Comparison of ENCODE assay signal across 22 cellular contexts in the genomic region with DNA sequence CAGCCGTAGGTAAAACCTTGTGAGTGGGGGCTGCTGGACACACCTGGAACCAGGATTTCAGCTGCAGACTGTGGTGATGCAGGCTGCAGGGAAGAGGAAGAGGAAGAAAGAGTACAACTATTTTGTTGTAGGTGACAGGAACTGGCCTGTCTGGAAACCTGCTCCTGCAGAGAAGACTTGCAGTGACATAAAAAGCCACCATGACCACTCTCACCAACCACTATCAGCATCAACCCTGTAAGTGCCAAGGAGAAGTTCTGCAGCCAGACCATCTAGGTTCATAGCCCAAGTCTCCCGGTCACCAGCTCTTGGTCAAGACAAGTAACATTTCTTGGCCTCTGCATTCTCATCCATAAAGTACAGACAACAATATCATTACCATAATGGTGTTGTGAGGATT.
DNase-seq lines count a peak whose midpoint lies in the region; ATAC-seq and TF ChIP-seq lines count a peak whose summit lies in the region.
"Had no signal": no experiment of that assay in that cellular context is flagged by ENCODE, and none has a peak within 500 bp of the region (broad histone marks: within the 10 kb centered on the region; RNA-seq: fewer than 3 reads in every experiment).

No MANE protein-coding gene starts in this region.

- H3K4me3 ChIP-seq in A673 (ENCODE audit: low read depth, low read length, poor library complexity, severe bottlenecking): no peak overlapping the region
- H3K4me3 ChIP-seq: heart left ventricle, left lung, mucosa of descending colon, skin epidermis, stomach had no signal

- H3K4me1 Mint-ChIP-seq in activated T-cell treated with anti-CD3 and anti-CD28 coated beads, Interleukin-2, amount 50 U/mL, for 72 hours (ENCODE audit: low read depth): peaks cover 79% of the 10 kb centered on the region
- H3K4me1 Mint-ChIP-seq in T-helper 2 cell treated with Interferon-gamma antibody and Interleukin-4, amounts not matched to agents 5 μg/mL and 100 μg/mL, for 36 hours (ENCODE audit: low read depth): peaks cover 47% of the 10 kb centered on the region
- peaks cover 69% of the 10 kb centered on the region for H3K4me1 Mint-ChIP-seq in endothelial cell (ENCODE audit: unreplicated experiment)

- TF ChIP-seq CTCF in endothelial cell (IDR thresholded peaks at IDR 0.05; ENCODE audit: unreplicated experiment) (no peak), A673 (conservative IDR thresholded peaks at IDR 0.05; ENCODE audit: low read depth, low read length) (no peak)

- no peaks in the 10 kb centered on the region for H3K27me3 ChIP-seq in A673 (replicated peaks; ENCODE audit: insufficient read depth, low read depth, low read length, poor library complexity)
- H3K27me3 ChIP-seq: heart left ventricle, left lung, stomach had no signal

- intact Hi-C loops in A673 (cut with micrococcal nuclease; ENCODE audit: unreplicated experiment): no loop called here

- H3K4me1 ChIP-seq in A673 (ENCODE audit: insufficient read depth, low read length, poor library complexity, severe bottlenecking): no peaks in the 10 kb centered on the region

- peak overlapping the region; percentile 25 to 29 for H3K4me3 Mint-ChIP-seq in activated T-cell treated with anti-CD3 and anti-CD28 coated beads, Interleukin-2, amount 50 U/mL, for 72 hours
- peak overlapping the region; percentile 30 for H3K4me3 Mint-ChIP-seq in T-helper 2 cell treated with Interferon-gamma antibody and Interleukin-4, amounts not matched to agents 5 μg/mL and 100 μg/mL, for 36 hours
- peak overlapping the region; percentile 52 for H3K4me3 Mint-ChIP-seq in endothelial cell (ENCODE audit: unreplicated experiment)
- H3K4me3 Mint-ChIP-seq: activated naive CD4-positive, alpha-beta T cell treated with anti-CD3 and anti-CD28 coated beads for 36 hours; brain; HFFc6 had no signal

- DNase-seq in activated T-cell treated with anti-CD3 and anti-CD28 coated beads, Interleukin-2, amount 50 U/mL, for 72 hours: no peak
- DNase-seq in activated T-cell treated with anti-CD3 and anti-CD28 coated beads for 4 hours (no peak), endothelial cell (ENCODE audit: low spot score) (no peak), substantia nigra (lab: John Stamatoyannopoulos, UW) (no peak), KG1 (lab: John Stamatoyannopoulos, UW) (no peak), A673 (ENCODE audit: low spot score) (no peak)
- no peak for DNase-seq in T-helper 2 cell treated with Interferon-gamma antibody and Interleukin-4, amounts not matched to agents 5 μg/mL and 100 μg/mL, for 36 hours (ENCODE audit: low spot score)
- DNase-seq: activated CD4-positive, alpha-beta T cell treated with anti-CD3 and anti-CD28 coated beads for 1 hour; activated naive CD4-positive, alpha-beta T cell treated with anti-CD3 and anti-CD28 coated beads for 36 hours; DMS 273 treated with DMSO at 0.1 percent for 48 hours; heart left ventricle; HFFc6; left lung; mucosa of descending colon; NCI-H1436; NCI-H524 treated with DMSO at 0.1 percent for 48 hours; stimulated activated CD4-positive, alpha-beta T cell treated with anti-CD3 and anti-CD28 coated beads, Interleukin-2, amount 100 ng/mL, for 24 hours; stomach had no signal

- CTCF ChIA-PET in A673 (lab: Charles Lee): no interaction called here

- H3K27ac Mint-ChIP-seq in activated T-cell treated with anti-CD3 and anti-CD28 coated beads, Interleukin-2, amount 50 U/mL, for 72 hours: peak overlapping the region; percentile 16
- H3K27ac Mint-ChIP-seq in T-helper 2 cell treated with Interferon-gamma antibody and Interleukin-4, amounts not matched to agents 5 μg/mL and 100 μg/mL, for 36 hours: peak overlapping the region; percentile 73
- no peak overlapping the region for H3K27ac Mint-ChIP-seq in endothelial cell (ENCODE audit: unreplicated experiment)
- H3K27ac Mint-ChIP-seq: activated naive CD4-positive, alpha-beta T cell treated with anti-CD3 and anti-CD28 coated beads for 36 hours; HFFc6 had no signal

- H3K36me3 Mint-ChIP-seq in activated T-cell treated with anti-CD3 and anti-CD28 coated beads, Interleukin-2, amount 50 U/mL, for 72 hours (ENCODE audit: insufficient read depth in 2 of 2): peaks cover 4 to 26% of the 10 kb centered on the region in 2 donors
- peaks cover 41% of the 10 kb centered on the region for H3K36me3 Mint-ChIP-seq in T-helper 2 cell treated with Interferon-gamma antibody and Interleukin-4, amounts not matched to agents 5 μg/mL and 100 μg/mL, for 36 hours (ENCODE audit: low read depth)
- peaks cover 70% of the 10 kb centered on the region for H3K36me3 Mint-ChIP-seq in endothelial cell (ENCODE audit: low read depth, unreplicated experiment)

- peaks cover 93% of the 10 kb centered on the region for H3K36me3 ChIP-seq in A673 (ENCODE audit: insufficient read depth, low read length, poor library complexity, severe bottlenecking)

- no peak for ATAC-seq in activated T-cell treated with anti-CD3 and anti-CD28 coated beads, Interleukin-2, amount 50 U/mL, for 72 hours (replicated peaks in 1 of 2)
- ATAC-seq in HG03442 (IDR thresholded peaks at IDR 0.05; ENCODE audit: unreplicated experiment): no peak
- ATAC-seq: heart left ventricle, left lung, mucosa of descending colon had no signal

- no TSS peak for BruUV-seq in A673 (replicated peaks; lab: Mats Ljungman, UMichigan)

- H3K9me3 ChIP-seq in A673 (ENCODE audit: low read depth, low read length, poor library complexity, severe bottlenecking): no peaks in the 10 kb centered on the region
- H3K9me3 ChIP-seq: heart left ventricle, left lung, mucosa of descending colon, stomach had no signal

- POLR2A ChIA-PET in A673 (lab: Charles Lee; ENCODE audit: low non-redundant PET): no interaction called here

- H3K27ac ChIP-seq in substantia nigra (ENCODE audit: low read depth, low read length, poor library complexity, severe bottlenecking) (peak overlapping the region; percentile 35), A673 (ENCODE audit: low read depth, low read length, poor library complexity, severe bottlenecking) (no peak overlapping the region)
- H3K27ac ChIP-seq: C4-2B, heart left ventricle, stomach had no signal

- no peaks in the 10 kb centered on the region for H3K9me3 Mint-ChIP-seq in activated T-cell treated with anti-CD3 and anti-CD28 coated beads, Interleukin-2, amount 50 U/mL, for 72 hours
- no peaks in the 10 kb centered on the region for H3K9me3 Mint-ChIP-seq in T-helper 2 cell treated with Interferon-gamma antibody and Interleukin-4, amounts not matched to agents 5 μg/mL and 100 μg/mL, for 36 hours
- no peaks in the 10 kb centered on the region for H3K9me3 Mint-ChIP-seq in endothelial cell (ENCODE audit: unreplicated experiment)
- H3K9me3 Mint-ChIP-seq: activated naive CD4-positive, alpha-beta T cell treated with anti-CD3 and anti-CD28 coated beads for 36 hours; brain; HFFc6 had no signal

- H3K27me3 Mint-ChIP-seq in activated T-cell treated with anti-CD3 and anti-CD28 coated beads, Interleukin-2, amount 50 U/mL, for 72 hours (ENCODE audit: low read depth): no peaks in the 10 kb centered on the region
- no peaks in the 10 kb centered on the region for H3K27me3 Mint-ChIP-seq in T-helper 2 cell treated with Interferon-gamma antibody and Interleukin-4, amounts not matched to agents 5 μg/mL and 100 μg/mL, for 36 hours (ENCODE audit: low read depth)
- peaks cover 28% of the 10 kb centered on the region for H3K27me3 Mint-ChIP-seq in endothelial cell (ENCODE audit: unreplicated experiment)
- H3K27me3 Mint-ChIP-seq: brain had no signal
